ENCODE assay signal across 1 cellular context in genomic region chr5:82276800-82277612, GRCh38.
TF ChIP-seq lines count a peak whose summit lies in the region.

No MANE protein-coding gene starts in this region.

TF ChIP-seq in IMR-90, 13 proteins besides CTCF, POLR2A, EP300 and RAD21 (continued from another document):
- no peak for TF ChIP-seq CHD1 (IDR thresholded peaks at IDR 0.05; ENCODE audit: low read depth, low read length)
- no peak for TF ChIP-seq MAZ (IDR thresholded peaks at IDR 0.05; ENCODE audit: borderline replicate concordance, low read depth, low read length)
- no peak for TF ChIP-seq BHLHE40 (IDR thresholded peaks at IDR 0.05; ENCODE audit: low read depth, low read length)
- no peak for TF ChIP-seq CEBPB (IDR thresholded peaks at IDR 0.05; ENCODE audit: low read depth, low read length)
- TF ChIP-seq MAFK (IDR thresholded peaks at IDR 0.05; ENCODE audit: low read depth, low read length), result no peak
- TF ChIP-seq RFX5 (IDR thresholded peaks at IDR 0.05; ENCODE audit: low read depth, low read length), result no peak
- no peak for TF ChIP-seq RCOR1 (IDR thresholded peaks at IDR 0.05; ENCODE audit: insufficient replicate concordance, low read length)
- TF ChIP-seq SMC3 (IDR thresholded peaks at IDR 0.05; ENCODE audit: low read depth, low read length), result no peak
- TF ChIP-seq, protein P1, sequence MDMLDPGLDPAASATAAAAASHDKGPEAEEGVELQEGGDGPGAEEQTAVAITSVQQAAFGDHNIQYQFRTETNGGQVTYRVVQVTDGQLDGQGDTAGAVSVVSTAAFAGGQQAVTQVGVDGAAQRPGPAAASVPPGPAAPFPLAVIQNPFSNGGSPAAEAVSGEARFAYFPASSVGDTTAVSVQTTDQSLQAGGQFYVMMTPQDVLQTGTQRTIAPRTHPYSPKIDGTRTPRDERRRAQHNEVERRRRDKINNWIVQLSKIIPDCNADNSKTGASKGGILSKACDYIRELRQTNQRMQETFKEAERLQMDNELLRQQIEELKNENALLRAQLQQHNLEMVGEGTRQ (IDR thresholded peaks at IDR 0.05; ENCODE audit: low read depth, low read length), result no peak
TF ChIP-seq in IMR-90: peak in this region for 0.
